In the genomic region with DNA sequence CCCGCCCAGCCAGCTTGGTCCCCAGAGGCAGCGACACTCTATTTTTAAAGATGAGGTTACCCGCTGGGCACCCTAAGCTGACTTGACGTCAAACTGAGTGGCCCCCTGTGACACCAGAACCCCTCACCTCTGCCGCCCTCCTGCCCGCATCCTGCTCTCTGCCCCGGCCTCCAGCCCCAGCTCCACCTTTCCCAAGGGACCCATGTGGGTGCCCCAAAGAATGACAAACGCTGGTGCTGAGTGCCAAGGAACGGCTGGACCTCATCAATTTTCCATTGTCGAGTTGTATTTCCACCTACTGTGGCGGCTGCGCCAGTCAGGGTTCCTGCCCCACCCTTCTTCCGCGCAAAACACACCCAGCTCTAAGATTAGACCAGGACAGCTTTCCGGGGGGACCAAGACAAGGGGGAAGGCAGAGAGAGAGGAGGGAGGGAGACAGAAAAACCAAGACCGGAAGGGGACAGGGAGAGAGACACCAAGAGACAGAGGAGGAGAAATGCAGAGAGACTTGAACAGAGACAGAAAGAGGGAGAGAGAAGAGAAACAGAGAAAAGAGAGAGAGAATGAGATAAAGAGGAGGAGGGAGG, we compare ENCODE assay signal across 8 cellular contexts. TPM values are rescaled to one million over a fixed set of nuclear protein-coding genes. Genes with fewer than 3 reads are reported as not detected.
DNase-seq lines count a peak whose midpoint lies in the region; ATAC-seq and TF ChIP-seq lines count a peak whose summit lies in the region.

No MANE protein-coding gene starts in this region.

- H3K36me3 Mint-ChIP-seq in chondrocyte (ENCODE audit: low read depth) (peaks cover 2% of the 10 kb centered on the region), nephron (ENCODE audit: low read depth) (peaks cover 11% of the 10 kb centered on the region)

- peak overlapping the region; percentile 61; the same call in 1 of the 2 replicates for H3K4me3 ChIP-seq in GM08714 (ENCODE audit: low read length)

- DNase-seq in NCI-H69 (lab: John Stamatoyannopoulos, UW) = peak; percentile 40
- DNase-seq in chondrocyte (ENCODE audit: low spot score) = peak; percentile 59
- DNase-seq in ecto neural progenitor cell (ENCODE audit: low spot score) = no peak
- DNase-seq in NCI-H2107 treated with DMSO at 0.1 percent for 48 hours (lab: John Stamatoyannopoulos, UW; ENCODE audit: unreplicated experiment) = no peak

- H3K27me3 Mint-ChIP-seq in chondrocyte (ENCODE audit: low read depth) (no peaks in the 10 kb centered on the region), nephron (ENCODE audit: low read depth) (peaks cover 3% of the 10 kb centered on the region)

- peak overlapping the region; percentile 68 for H3K27ac Mint-ChIP-seq in chondrocyte (ENCODE audit: unreplicated experiment)
- peak overlapping the region in 2 of 3 experiments; percentile 70 to 90 for H3K27ac Mint-ChIP-seq in nephron

- H3K4me1 Mint-ChIP-seq in chondrocyte (ENCODE audit: low read depth) (peaks cover 19% of the 10 kb centered on the region), nephron (peaks cover 14% of the 10 kb centered on the region)

- ATAC-seq in GM19035 (IDR thresholded peaks at IDR 0.05; ENCODE audit: unreplicated experiment) (no peak), HG02623 (IDR thresholded peaks at IDR 0.05; ENCODE audit: unreplicated experiment) (no peak)

- H3K4me3 Mint-ChIP-seq in chondrocyte (ENCODE audit: unreplicated experiment) = peak overlapping the region; percentile 92
- H3K4me3 Mint-ChIP-seq in nephron = peak overlapping the region; percentile 92 to 96 (median 96)

- H3K9me3 Mint-ChIP-seq in chondrocyte (ENCODE audit: low read depth) (no peaks in the 10 kb centered on the region), nephron (no peaks in the 10 kb centered on the region)

- TF ChIP-seq CTCF in chondrocyte (IDR thresholded peaks at IDR 0.05) (no peak), nephron (IDR thresholded peaks at IDR 0.05; ENCODE audit: unreplicated experiment in 3 of 3) (no peak)

RNA-seq across cellular contexts. Expression of a gene that starts 2.0 kb away (rescaled TPM):
- total RNA-seq in chondrocyte = 14.5 to 17.1 TPM (median 16.2 TPM) in 3 replicates

Comparison
In these comparisons a context has a peak if more than half of its experiments do, and no peak if none do; other contexts are left out.
1. DNase-seq: peak in NCI-H69 (single experiment) and chondrocyte (single experiment); none in ecto neural progenitor cell (single experiment) and NCI-H2107 treated with DMSO at 0.1 percent for 48 hours (single experiment).